ENCODE assay signal across 8 cellular contexts in the genomic region with DNA sequence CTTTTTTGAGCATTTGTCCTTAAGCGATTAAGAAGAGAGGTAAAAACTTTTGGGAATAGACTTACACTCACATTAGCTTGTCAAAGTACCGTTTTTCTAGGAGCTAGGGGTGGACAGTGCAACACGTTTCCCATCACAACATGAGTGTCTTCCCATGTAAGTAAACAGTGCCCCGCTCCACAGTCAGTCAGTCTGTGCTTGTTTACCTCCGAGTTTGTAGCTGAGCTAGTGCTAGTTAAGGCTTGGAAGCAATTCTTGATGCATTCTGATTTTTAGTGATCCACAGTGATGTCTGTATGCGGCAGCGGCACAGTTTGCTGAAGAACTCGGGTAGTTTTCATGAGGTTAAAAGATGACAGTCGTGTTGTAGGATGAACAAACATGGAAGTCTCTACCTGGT. TPM values are rescaled to one million over a fixed set of nuclear protein-coding genes. Genes with fewer than 3 reads are reported as not detected.
A peak's percentile ranks its signal among the peaks of the same experiment; 100 is the strongest.
DNase-seq lines count a peak whose midpoint lies in the region; ATAC-seq lines count a peak whose summit lies in the region.

No MANE protein-coding gene starts in this region.

- intact Hi-C loops in aorta (cut with DNase I): loop anchor here (2.0 to 10.0 kb wide), 2 partner anchors 20 to 680 kb away; a partner anchor contains a TSS

- 0 out of 2 replicates have a peak, but pooled peaks cover 4% of the 10 kb centered on the region for H3K4me1 ChIP-seq in ES-I3 (ENCODE audit: insufficient read depth, low read length)
- peaks cover 7% of the 10 kb centered on the region for H3K4me1 ChIP-seq in mesodermal cell (ENCODE audit: control insufficient read depth, insufficient read depth, low read length, poor library complexity, severe bottlenecking)
- peaks cover 0 to 2% of the 10 kb centered on the region in 2 donors for H3K4me1 ChIP-seq in aorta (ENCODE audit: control insufficient read depth in 1 of 2, insufficient read depth in 2 of 2, low read length in 2 of 2)

- DNase-seq in NCI-H526 treated with DMSO at 0.1 percent for 48 hours (lab: John Stamatoyannopoulos, UW) (peak; percentile 6), caudate nucleus (lab: John Stamatoyannopoulos, UW) (peak in 20 of 61 donors; percentile 12 to 68 (median 27)), aorta (no peak), NCI-H128 (lab: John Stamatoyannopoulos, UW; ENCODE audit: unreplicated experiment) (no peak), GM19240 (ENCODE audit: insufficient read length, low spot score) (no peak)

- H3K36me3 ChIP-seq in ES-I3 (ENCODE audit: insufficient read depth, low read length): no peaks in the 10 kb centered on the region
- peaks cover 12% of the 10 kb centered on the region for H3K36me3 ChIP-seq in mesodermal cell (ENCODE audit: control insufficient read depth, insufficient read depth, low read length)
- no peaks in the 10 kb centered on the region for H3K36me3 ChIP-seq in aorta (ENCODE audit: control insufficient read depth in 1 of 2, insufficient read depth in 2 of 2, low read length in 1 of 2)

- H3K27ac ChIP-seq in caudate nucleus (ENCODE audit: low read depth, low read length) (peak overlapping the region; percentile 95), mesodermal cell (ENCODE audit: low read depth, low read length, severe bottlenecking) (peak overlapping the region; percentile 99), aorta (ENCODE audit: low read depth in 1 of 2, low read length in 2 of 2) (peak overlapping the region; percentile 62 to 87)

- H3K27me3 ChIP-seq in aorta (ENCODE audit: control insufficient read depth in 1 of 2, insufficient read depth in 2 of 2, low read length in 1 of 2): no peaks in the 10 kb centered on the region

- WGBS in mesodermal cell (ENCODE audit: insufficient coverage in 2 of 2), 2 experiments: 23 to 24% methylated on average over 7 to 8 of the region's 9 CpGs
- 4 to 6% methylated on average over 9 of the region's 9 CpGs for WGBS in aorta, 2 donors

- H3K9me3 ChIP-seq in ES-I3 (ENCODE audit: control insufficient read depth, insufficient read depth, low read length): no peaks in the 10 kb centered on the region
- H3K9me3 ChIP-seq in mesodermal cell (ENCODE audit: control insufficient read depth, low read length): no peaks in the 10 kb centered on the region
- H3K9me3 ChIP-seq in aorta (ENCODE audit: control insufficient read depth, low read length): no peaks in the 10 kb centered on the region

- peak overlapping the region; percentile 82 for H3K4me3 ChIP-seq in mesodermal cell (ENCODE audit: extremely low read depth, insufficient read depth, low read length, poor library complexity, severe bottlenecking)
- peak overlapping the region; percentile 68 to 76 for H3K4me3 ChIP-seq in aorta (ENCODE audit: low read length in 2 of 2)

- H3K9ac ChIP-seq in ES-I3 (ENCODE audit: low read depth, low read length): peak overlapping the region; percentile 67

- ATAC-seq in aorta (ENCODE audit: low FRiP score): no peak
- no peak for ATAC-seq in esophagus mucosa

RNA-seq across cellular contexts. Expression of a gene that starts 0.9 kb away (rescaled TPM):
- 37.0 TPM for polyA plus RNA-seq in mesodermal cell (2013, experiment 1 of 2)
- polyA plus RNA-seq in mesodermal cell (2013, experiment 2 of 2): 34.0 TPM
- 10 to 100 TPM; 47.1 to 52.2 TPM for total RNA-seq in aorta
- polyA plus RNA-seq in aorta: 10 to 100 TPM in 1 of 2 donors, 1 to 10 TPM in 1; 5.4 to 23.1 TPM
- 9.3 TPM for total RNA-seq in esophagus mucosa
